ENCODE assay signal across 1 cellular context in the genomic region with DNA sequence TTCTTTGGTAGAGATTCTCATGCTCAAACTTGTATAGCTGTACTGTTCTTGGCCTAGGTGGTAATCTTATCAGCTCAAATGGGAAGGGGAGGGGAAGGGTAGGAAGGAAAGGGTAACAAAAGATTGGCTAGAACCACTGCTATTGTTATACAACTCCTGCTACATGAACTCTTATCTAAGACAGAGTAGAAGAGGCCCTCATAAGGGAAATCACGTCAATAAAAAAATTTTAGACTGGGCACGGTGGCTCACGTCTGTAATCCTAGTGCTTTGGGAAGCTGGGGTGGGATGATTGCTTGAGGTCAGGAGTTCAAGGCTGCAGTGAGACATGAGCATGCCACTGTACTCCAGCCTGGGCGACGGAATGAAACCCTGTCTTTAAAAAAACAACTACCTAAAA.
TF ChIP-seq lines count a peak whose summit lies in the region.

No MANE protein-coding gene starts in this region.

TF ChIP-seq in liver, 16 proteins besides CTCF, POLR2A, EP300 and RAD21 (continued from another document):
- TF ChIP-seq SP1 (IDR thresholded peaks at IDR 0.05) (peak; percentile 23), HNF4G (IDR thresholded peaks at IDR 0.05) (no peak), NR2F2 (IDR thresholded peaks at IDR 0.05) (peak; percentile 90), RXRA (IDR thresholded peaks at IDR 0.05) (peak in 1 of 2 donors; percentile 13)
